6 cellular contexts compared by ENCODE assay signal in genomic region chr13:95740071-95740767, GRCh38.
DNase-seq lines count a peak whose midpoint lies in the region; ATAC-seq and TF ChIP-seq lines count a peak whose summit lies in the region.
"Not testable (repeated sequence)": the region's sequence is repeated elsewhere in the genome, so short reads cannot be mapped to it uniquely, and the experiment has no call there.

No MANE protein-coding gene starts in this region.

- H3K27ac Mint-ChIP-seq in chondrocyte (ENCODE audit: unreplicated experiment) (peak overlapping the region; percentile 52), osteocyte (ENCODE audit: unreplicated experiment) (peak overlapping the region; percentile 50)
- H3K27ac Mint-ChIP-seq in mesothelial cell of epicardium: not testable (repeated sequence)

- H3K9me2 ChIP-seq in HCT116 (ENCODE audit: insufficient read depth): not testable (repeated sequence)

- H3K9ac ChIP-seq in ES-I3 (ENCODE audit: low read depth, low read length) (peak overlapping the region; percentile 50; the same call in 1 of the 2 replicates), HCT116 (ENCODE audit: low read length) (0 out of 2 replicates have a peak overlapping the region, but pooled peaks have one; percentile 25)
- H3K9ac ChIP-seq in HUES64 (ENCODE audit: low read depth, low read length): not testable (repeated sequence)

- H3K4me3 Mint-ChIP-seq in chondrocyte (ENCODE audit: unreplicated experiment) (peak overlapping the region; percentile 50), mesothelial cell of epicardium (peak overlapping the region; percentile 58)
- H3K4me3 Mint-ChIP-seq in osteocyte (ENCODE audit: unreplicated experiment): not testable (repeated sequence)

- peaks cover 26% of the 10 kb centered on the region for H3K79me2 ChIP-seq in HCT116 (ENCODE audit: insufficient read depth, low read length)

- H3K36me3 Mint-ChIP-seq in chondrocyte (ENCODE audit: low read depth): not testable (repeated sequence)
- H3K36me3 Mint-ChIP-seq in mesothelial cell of epicardium (peaks cover 11% of the 10 kb centered on the region), osteocyte (ENCODE audit: unreplicated experiment) (peaks cover 10% of the 10 kb centered on the region)

- POLR2A ChIA-PET in HCT116 (lab: Charles Lee): not testable (repeated sequence)

- CTCF ChIA-PET in HCT116 (lab: Charles Lee): not testable (repeated sequence)

- not testable (repeated sequence) for H3K27me3 ChIP-seq in HCT116 (ENCODE audit: insufficient read depth, low read length); HUES64 (ENCODE audit: insufficient read depth, low read length)

- intact Hi-C loops in HCT116 (cut with micrococcal nuclease): not testable (repeated sequence)

- not testable (repeated sequence) for BruUV-seq in HCT116 (replicated peaks; lab: Mats Ljungman, UMichigan)

- not testable (repeated sequence) for TF ChIP-seq RAD21 in HCT116 (IDR thresholded peaks at IDR 0.05; ENCODE audit: low read depth)

- H3K9me3 Mint-ChIP-seq in chondrocyte (ENCODE audit: low read depth) (peaks cover 12% of the 10 kb centered on the region), mesothelial cell of epicardium (peaks cover 11% of the 10 kb centered on the region)
- H3K9me3 Mint-ChIP-seq in osteocyte (ENCODE audit: unreplicated experiment): not testable (repeated sequence)

- TF ChIP-seq CTCF in HCT116 (IDR thresholded peaks at IDR 0.05 in 2 of 3, conservative IDR thresholded peaks at IDR 0.05 in 1 of 3; ENCODE audit: borderline replicate concordance in 1 of 3, insufficient read depth in 1 of 3, low read depth in 2 of 3, low read length in 2 of 3); chondrocyte (IDR thresholded peaks at IDR 0.05); mesothelial cell of epicardium (IDR thresholded peaks at IDR 0.05; ENCODE audit: unreplicated experiment); osteocyte (IDR thresholded peaks at IDR 0.05): not testable (repeated sequence)

- not testable (repeated sequence) for H3K9me3 ChIP-seq in ES-I3 (ENCODE audit: control insufficient read depth, insufficient read depth, low read length); HCT116 (ENCODE audit: control insufficient read depth in 1 of 2, insufficient read depth in 1 of 2, low read depth in 1 of 2, low read length in 2 of 2); HUES64 (ENCODE audit: insufficient read depth, low read depth, low read length)

- H4K20me1 ChIP-seq in HCT116 (ENCODE audit: insufficient read depth): not testable (repeated sequence)

- H3K4me3 ChIP-seq in HCT116 (replicated peaks in 1 of 2; ENCODE audit: low read depth in 1 of 2, low read length in 2 of 2) (peak overlapping the region; percentile 39 to 46), HUES64 (ENCODE audit: low read length) (peak overlapping the region; percentile 39)

- peak overlapping the region; percentile 53 for H3K27ac ChIP-seq in HCT116 (ENCODE audit: low read depth, low read length)
- not testable (repeated sequence) for H3K27ac ChIP-seq in HUES64 (ENCODE audit: low read depth, low read length)

- not testable (repeated sequence) for H2AFZ ChIP-seq in HCT116 (ENCODE audit: low read depth, low read length, poor library complexity, severe bottlenecking)

- H3K36me3 ChIP-seq in ES-I3 (ENCODE audit: insufficient read depth, low read length); HCT116 (ENCODE audit: control insufficient read depth in 1 of 2, insufficient read depth in 2 of 2, low read length in 2 of 2); HUES64 (ENCODE audit: insufficient read depth, low read length): not testable (repeated sequence)

- H3K4me1 ChIP-seq in ES-I3 (ENCODE audit: insufficient read depth, low read length); HUES64 (ENCODE audit: insufficient read depth, low read length): not testable (repeated sequence)
- peaks cover 3 to 13% of the 10 kb centered on the region in 2 experiments; a peak in 3 of 4 replicates for H3K4me1 ChIP-seq in HCT116 (ENCODE audit: control insufficient read depth in 1 of 2, insufficient read depth in 2 of 2, low read length in 2 of 2)

- H3K4me1 Mint-ChIP-seq in chondrocyte (ENCODE audit: low read depth); mesothelial cell of epicardium: not testable (repeated sequence)
- peaks cover 13% of the 10 kb centered on the region for H3K4me1 Mint-ChIP-seq in osteocyte (ENCODE audit: unreplicated experiment)

- not testable (repeated sequence) for ATAC-seq in HCT116

- DNase-seq in HCT116 (ENCODE audit: low read depth, low spot score); chondrocyte (ENCODE audit: low spot score); mesothelial cell of epicardium (ENCODE audit: low spot score in 2 of 2, unreplicated experiment in 2 of 2); osteocyte (ENCODE audit: extremely low spot score, unreplicated experiment): not testable (repeated sequence)

- not testable (repeated sequence) for TF ChIP-seq POLR2A in HCT116 (IDR thresholded peaks at IDR 0.05; ENCODE audit: borderline replicate concordance, extremely low read depth, insufficient read depth, insufficient read length)

- not testable (repeated sequence) for H3K27me3 Mint-ChIP-seq in chondrocyte (ENCODE audit: low read depth); mesothelial cell of epicardium (ENCODE audit: low read depth); osteocyte (ENCODE audit: unreplicated experiment)

- WGBS in HUES64: 16% methylated on average over 5 of the region's 32 CpGs

- RAD21 ChIA-PET in HCT116 (lab: Charles Lee; ENCODE audit: low non-redundant PET in 1 of 2, low total read pairs in 2 of 2, uncharacterized antibody in 2 of 2, unreplicated experiment in 2 of 2): not testable (repeated sequence)

- peak overlapping the region; percentile 65 for H3K4me2 ChIP-seq in HCT116 (ENCODE audit: low read length)
